21 cellular contexts compared by ENCODE assay signal in genomic region chr1:71157151-71157550, GRCh38.
"Had no signal": no experiment of that assay in that cellular context is flagged by ENCODE, and none has a peak within 500 bp of the region (broad histone marks: within the 10 kb centered on the region; RNA-seq: fewer than 3 reads in every experiment).

No MANE protein-coding gene starts in this region.

- H3K36me3 Mint-ChIP-seq: activated naive CD8-positive, alpha-beta T cell treated with anti-CD3 and anti-CD28 coated beads, Interleukin-2, amount 10 ng/mL, durations not matched to agents 7 days and 5 days; stimulated activated naive B cell treated with anti-CD40 and anti-IgM and Interleukin-4, amounts not matched to agents 10 μg/mL and 1 μg/mL and 100 μg/mL, for 72 hours; type B pancreatic cell had no signal

- H3K36me3 ChIP-seq: breast epithelium, heart right ventricle had no signal

- ATAC-seq: activated CD4-positive, CD25-positive, alpha-beta regulatory T cell treated with anti-CD3 and anti-CD28 coated beads, Interleukin-2, amount 50 U/mL, for 24 hours; activated T-cell treated with anti-CD3 and anti-CD28 coated beads, Interleukin-2, amount 50 U/mL, for 72 hours; heart right ventricle; left lobe of liver; naive thymus-derived CD8-positive, alpha-beta T cell; stimulated activated naive B cell treated with anti-CD40 and anti-IgM and Interleukin-4, amounts not matched to agents 10 μg/mL and 1 μg/mL and 100 μg/mL, for 72 hours had no signal

- H3K9me3 Mint-ChIP-seq: activated CD4-positive, alpha-beta memory T cell treated with anti-CD3 and anti-CD28 coated beads, Interleukin-2, amount 10 ng/mL, durations not matched to agents 7 days and 5 days; type B pancreatic cell had no signal

- H3K4me3 Mint-ChIP-seq: activated CD4-positive, alpha-beta memory T cell treated with anti-CD3 and anti-CD28 coated beads, Interleukin-2, amount 10 ng/mL, durations not matched to agents 7 days and 5 days; activated CD4-positive, alpha-beta T cell treated with anti-CD3 and anti-CD28 coated beads, Interleukin-2, amount 10 ng/mL, durations not matched to agents 24 days and 14 days; activated naive CD4-positive, alpha-beta T cell treated with anti-CD3 and anti-CD28 coated beads for 36 hours; activated naive CD8-positive, alpha-beta T cell treated with anti-CD3 and anti-CD28 coated beads, Interleukin-2, amount 10 ng/mL, durations not matched to agents 7 days and 5 days; activated T-cell treated with anti-CD3 and anti-CD28 coated beads, Interleukin-2, amount 50 U/mL, for 72 hours; naive thymus-derived CD8-positive, alpha-beta T cell; stimulated activated naive B cell treated with anti-CD40 and anti-IgM and Interleukin-4, amounts not matched to agents 10 μg/mL and 1 μg/mL and 100 μg/mL, for 72 hours; type B pancreatic cell had no signal

- H3K4me1 ChIP-seq: breast epithelium, heart right ventricle had no signal

- H3K27me3 ChIP-seq: breast epithelium, heart right ventricle had no signal

- H3K27ac ChIP-seq: breast epithelium, coronary artery, epithelial cell of prostate, heart right ventricle, VCaP had no signal

- H3K4me1 Mint-ChIP-seq: activated CD4-positive, alpha-beta memory T cell treated with anti-CD3 and anti-CD28 coated beads, Interleukin-2, amount 10 ng/mL, durations not matched to agents 7 days and 5 days; activated CD4-positive, alpha-beta T cell treated with anti-CD3 and anti-CD28 coated beads, Interleukin-2, amount 10 ng/mL, durations not matched to agents 24 days and 14 days; activated naive CD8-positive, alpha-beta T cell treated with anti-CD3 and anti-CD28 coated beads, Interleukin-2, amount 10 ng/mL, durations not matched to agents 7 days and 5 days; naive thymus-derived CD8-positive, alpha-beta T cell had no signal

- DNase-seq: activated CD4-positive, alpha-beta memory T cell treated with anti-CD3 and anti-CD28 coated beads, Interleukin-2, amount 10 ng/mL, durations not matched to agents 7 days and 5 days; activated CD4-positive, alpha-beta T cell treated with anti-CD3 and anti-CD28 coated beads, Interleukin-2, amount 10 ng/mL, durations not matched to agents 24 days and 14 days; activated effector memory CD4-positive, alpha-beta T cell treated with Interleukin-2 at 50 U/mL for 16 hours; activated naive CD4-positive, alpha-beta T cell treated with anti-CD3 and anti-CD28 coated beads for 36 hours; activated naive CD8-positive, alpha-beta T cell treated with anti-CD3 and anti-CD28 coated beads, Interleukin-2, amount 10 ng/mL, durations not matched to agents 7 days and 5 days; activated T-cell treated with anti-CD3 and anti-CD28 coated beads, Interleukin-2, amount 50 U/mL, for 72 hours; amniotic stem cell; heart right ventricle; kidney; naive thymus-derived CD8-positive, alpha-beta T cell; retina; stimulated activated CD4-positive, alpha-beta T cell treated with anti-CD3 and anti-CD28 coated beads, Interleukin-2, amount 100 ng/mL, for 48 hours; stimulated activated CD8-positive, alpha-beta memory T cell treated with anti-CD3 and anti-CD28 coated beads, Interleukin-4, amount 100 ng/mL, for 48 hours; stimulated activated naive B cell treated with anti-CD40 and anti-IgM and Interleukin-4, amounts not matched to agents 10 μg/mL and 1 μg/mL and 100 μg/mL, for 72 hours had no signal

- H3K27ac Mint-ChIP-seq: activated CD4-positive, alpha-beta memory T cell treated with anti-CD3 and anti-CD28 coated beads, Interleukin-2, amount 10 ng/mL, durations not matched to agents 7 days and 5 days; activated CD4-positive, alpha-beta T cell treated with anti-CD3 and anti-CD28 coated beads, Interleukin-2, amount 10 ng/mL, durations not matched to agents 24 days and 14 days; activated naive CD4-positive, alpha-beta T cell treated with anti-CD3 and anti-CD28 coated beads for 36 hours; activated naive CD8-positive, alpha-beta T cell treated with anti-CD3 and anti-CD28 coated beads, Interleukin-2, amount 10 ng/mL, durations not matched to agents 7 days and 5 days; activated T-cell treated with anti-CD3 and anti-CD28 coated beads, Interleukin-2, amount 50 U/mL, for 72 hours; naive thymus-derived CD8-positive, alpha-beta T cell; stimulated activated naive B cell treated with anti-CD40 and anti-IgM and Interleukin-4, amounts not matched to agents 10 μg/mL and 1 μg/mL and 100 μg/mL, for 72 hours; type B pancreatic cell had no signal

- H3K27me3 Mint-ChIP-seq: activated CD4-positive, alpha-beta memory T cell treated with anti-CD3 and anti-CD28 coated beads, Interleukin-2, amount 10 ng/mL, durations not matched to agents 7 days and 5 days; activated CD4-positive, alpha-beta T cell treated with anti-CD3 and anti-CD28 coated beads, Interleukin-2, amount 10 ng/mL, durations not matched to agents 24 days and 14 days; activated naive CD8-positive, alpha-beta T cell treated with anti-CD3 and anti-CD28 coated beads, Interleukin-2, amount 10 ng/mL, durations not matched to agents 7 days and 5 days; stimulated activated naive B cell treated with anti-CD40 and anti-IgM and Interleukin-4, amounts not matched to agents 10 μg/mL and 1 μg/mL and 100 μg/mL, for 72 hours; type B pancreatic cell had no signal

- H3K4me3 ChIP-seq: breast epithelium, coronary artery, heart right ventricle had no signal
